In the genomic region with DNA sequence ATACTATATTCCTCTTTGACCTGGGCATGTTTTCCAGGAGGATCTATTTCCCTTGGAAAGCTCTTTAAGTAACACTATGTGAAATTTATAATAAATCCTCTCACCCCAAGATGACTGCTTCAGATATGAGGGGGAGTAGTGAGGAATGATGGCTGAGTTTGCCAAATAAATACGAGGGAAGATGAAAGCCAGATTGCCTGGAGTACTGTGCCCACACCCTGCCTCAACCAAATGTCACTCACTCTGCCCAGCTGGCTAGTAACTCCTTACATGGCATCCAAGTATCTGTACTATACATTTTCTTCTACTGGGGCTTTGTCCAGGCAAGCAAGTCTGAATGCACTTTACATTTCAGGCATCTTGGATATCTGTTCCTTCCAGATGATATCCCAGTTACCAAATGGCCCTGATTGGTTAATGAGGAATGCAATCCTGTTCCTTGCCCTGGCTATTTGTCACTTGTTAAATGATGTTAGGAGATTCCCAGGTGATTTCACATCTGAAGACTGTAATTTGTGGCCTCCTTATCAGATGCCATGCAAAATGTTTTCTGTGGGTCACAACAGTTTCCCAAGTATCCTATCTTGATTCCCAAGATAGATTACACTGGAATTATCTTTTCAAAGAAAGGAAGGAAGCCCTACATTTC, we compare ENCODE assay signal across 24 cellular contexts.
DNase-seq lines count a peak whose midpoint lies in the region; ATAC-seq and TF ChIP-seq lines count a peak whose summit lies in the region.
"Had no signal": no experiment of that assay in that cellular context is flagged by ENCODE, and none has a peak within 500 bp of the region (broad histone marks: within the 10 kb centered on the region; RNA-seq: fewer than 3 reads in every experiment).

No MANE protein-coding gene starts in this region.

- no peak for TF ChIP-seq CTCF in mucosa of descending colon (IDR thresholded peaks at IDR 0.05)
- TF ChIP-seq CTCF in Caco-2 (IDR thresholded peaks at IDR 0.05; ENCODE audit: insufficient read depth in 1 of 2, low read depth in 1 of 2, low read length in 1 of 2, severe bottlenecking in 1 of 2, unreplicated experiment in 1 of 2), result no peak

- H3K36me3 Mint-ChIP-seq in CD4-positive, CD25-positive, alpha-beta regulatory T cell, result peaks cover 28% of the 10 kb centered on the region
- H3K36me3 Mint-ChIP-seq in effector memory CD8-positive, alpha-beta T cell (ENCODE audit: insufficient read depth), result peaks cover 2% of the 10 kb centered on the region
- H3K36me3 Mint-ChIP-seq in Caco-2 (ENCODE audit: insufficient read depth, unreplicated experiment), result no peaks in the 10 kb centered on the region
- H3K36me3 Mint-ChIP-seq: activated naive CD8-positive, alpha-beta T cell; naive B cell had no signal

- peak overlapping the region; percentile 5 to 65 (median 44) for H3K4me3 Mint-ChIP-seq in CD4-positive, CD25-positive, alpha-beta regulatory T cell
- H3K4me3 Mint-ChIP-seq in effector memory CD8-positive, alpha-beta T cell, result no peak overlapping the region
- H3K4me3 Mint-ChIP-seq in Caco-2 (ENCODE audit: unreplicated experiment), result no peak overlapping the region
- H3K4me3 Mint-ChIP-seq: activated naive CD8-positive, alpha-beta T cell; endodermal cell; naive B cell had no signal

- no peaks in the 10 kb centered on the region for H3K9me3 ChIP-seq in CD4-positive, CD25-positive, alpha-beta regulatory T cell (ENCODE audit: control insufficient read depth in 2 of 2, low read length in 2 of 2)
- H3K9me3 ChIP-seq in mucosa of descending colon (no peaks in the 10 kb centered on the region), Caco-2 (peaks cover 3% of the 10 kb centered on the region; the same call in 1 of the 2 replicates)
- H3K9me3 ChIP-seq: body of pancreas, colonic mucosa, heart right ventricle, suprapubic skin had no signal

- H3K27me3 ChIP-seq in CD4-positive, CD25-positive, alpha-beta regulatory T cell (ENCODE audit: control insufficient read depth, insufficient read depth, low read length), result no peaks in the 10 kb centered on the region
- no peaks in the 10 kb centered on the region for H3K27me3 ChIP-seq in Caco-2 (replicated peaks; ENCODE audit: control insufficient read depth, insufficient read depth, low read length)
- H3K27me3 ChIP-seq: body of pancreas, colonic mucosa, heart right ventricle, suprapubic skin had no signal

- peak overlapping the region; percentile 67 for H3K4me3 ChIP-seq in CD4-positive, CD25-positive, alpha-beta regulatory T cell (ENCODE audit: low read depth, low read length)
- H3K4me3 ChIP-seq in Jurkat, Clone E6-1 (ENCODE audit: low read length), result peak overlapping the region; percentile 5; the same call in 1 of the 2 replicates
- no peak overlapping the region for H3K4me3 ChIP-seq in mucosa of descending colon
- no peak overlapping the region for H3K4me3 ChIP-seq in Caco-2 (ENCODE audit: low read depth, low read length)
- H3K4me3 ChIP-seq: body of pancreas, colonic mucosa, heart right ventricle, lung, suprapubic skin had no signal

- POLR2A ChIA-PET in Caco-2 (lab: Charles Lee), result no interaction called here

- H3K9me3 Mint-ChIP-seq in CD4-positive, CD25-positive, alpha-beta regulatory T cell, result peaks cover 0 to 4% (median 0%) of the 10 kb centered on the region in 7 donors
- no peaks in the 10 kb centered on the region for H3K9me3 Mint-ChIP-seq in effector memory CD8-positive, alpha-beta T cell
- no peaks in the 10 kb centered on the region for H3K9me3 Mint-ChIP-seq in Caco-2 (ENCODE audit: unreplicated experiment)
- H3K9me3 Mint-ChIP-seq: endodermal cell had no signal

- H3K27ac Mint-ChIP-seq in CD4-positive, CD25-positive, alpha-beta regulatory T cell, result peak overlapping the region; percentile 51 to 92 (median 88)
- peak overlapping the region; percentile 84 to 88 for H3K27ac Mint-ChIP-seq in effector memory CD8-positive, alpha-beta T cell
- H3K27ac Mint-ChIP-seq in Caco-2 (ENCODE audit: unreplicated experiment), result no peak overlapping the region
- H3K27ac Mint-ChIP-seq: endodermal cell had no signal

- DNase-seq in CD4-positive, CD25-positive, alpha-beta regulatory T cell, result no peak
- DNase-seq in Jurkat, Clone E6-1 (ENCODE audit: low read depth, low spot score), result no peak
- DNase-seq in effector memory CD8-positive, alpha-beta T cell, result no peak
- DNase-seq in middle frontal gyrus (ENCODE audit: extremely low spot score, low spot score) (peak; percentile 11), mucosa of descending colon (no peak), Caco-2 (no peak), COLO829 (ENCODE audit: low spot score) (no peak)
- DNase-seq: body of pancreas; colonic mucosa; DMS53; endodermal cell; heart right ventricle; naive B cell; NCI-H1048; NCI-H2029 treated with DMSO at 0.1 percent for 48 hours; NCI-H446 treated with DMSO at 0.1 percent for 48 hours; NK-92 treated with Interleukin-12 subunit alpha and Interleukin-12 subunit beta, amount 100 ng/mL, for 24 hours; right cardiac atrium; stimulated activated CD4-positive, alpha-beta T cell treated with anti-CD3 and anti-CD28 coated beads, Interleukin-15, amount 100 ng/mL, for 24 hours had no signal

- H3K4me1 Mint-ChIP-seq in CD4-positive, CD25-positive, alpha-beta regulatory T cell, result peaks cover 49 to 71% (median 56%) of the 10 kb centered on the region in 4 donors
- H3K4me1 Mint-ChIP-seq in effector memory CD8-positive, alpha-beta T cell (ENCODE audit: low read depth in 2 of 2), result peaks cover 33 to 36% of the 10 kb centered on the region in 2 donors
- H3K4me1 Mint-ChIP-seq in Caco-2 (ENCODE audit: low read depth, unreplicated experiment), result peaks cover 12% of the 10 kb centered on the region

- CTCF ChIA-PET in Caco-2 (lab: Charles Lee), result no interaction called here

- intact Hi-C loops in mucosa of descending colon (cut with DNase I, micrococcal nuclease) (no loop called here), Caco-2 (cut with micrococcal nuclease; ENCODE audit: unreplicated experiment) (no loop called here)

- no TSS peak for BruUV-seq in Caco-2 (replicated peaks; lab: Mats Ljungman, UMichigan)

- H3K4me1 ChIP-seq in CD4-positive, CD25-positive, alpha-beta regulatory T cell (ENCODE audit: control insufficient read depth, insufficient read depth, low read length, poor library complexity, severe bottlenecking), result peaks cover 47% of the 10 kb centered on the region
- H3K4me1 ChIP-seq in mucosa of descending colon (ENCODE audit: low read depth), result no peaks in the 10 kb centered on the region
- 0 out of 2 replicates have a peak, but pooled peaks cover 12% of the 10 kb centered on the region for H3K4me1 ChIP-seq in Caco-2
- H3K4me1 ChIP-seq: body of pancreas, colonic mucosa had no signal

- H3K27me3 Mint-ChIP-seq in CD4-positive, CD25-positive, alpha-beta regulatory T cell, result no peaks in the 10 kb centered on the region
- no peaks in the 10 kb centered on the region for H3K27me3 Mint-ChIP-seq in effector memory CD8-positive, alpha-beta T cell
- H3K27me3 Mint-ChIP-seq in Caco-2 (ENCODE audit: insufficient read depth, unreplicated experiment), result no peaks in the 10 kb centered on the region
- H3K27me3 Mint-ChIP-seq: activated naive CD8-positive, alpha-beta T cell; naive B cell had no signal

- peaks cover 30% of the 10 kb centered on the region for H3K36me3 ChIP-seq in CD4-positive, CD25-positive, alpha-beta regulatory T cell (ENCODE audit: control insufficient read depth, insufficient read depth, low read length)
- H3K36me3 ChIP-seq in mucosa of descending colon (ENCODE audit: low read depth) (no peaks in the 10 kb centered on the region), Caco-2 (ENCODE audit: control insufficient read depth, insufficient read depth, low read length) (no peaks in the 10 kb centered on the region)
- H3K36me3 ChIP-seq: colonic mucosa, heart right ventricle, suprapubic skin had no signal

- ATAC-seq in CD4-positive, CD25-positive, alpha-beta regulatory T cell (ENCODE audit: low read depth in 2 of 2), result no peak
- ATAC-seq in effector memory CD8-positive, alpha-beta T cell (replicated peaks), result no peak
- ATAC-seq in mucosa of descending colon, result no peak
- ATAC-seq in GM18517 (IDR thresholded peaks at IDR 0.05; ENCODE audit: unreplicated experiment), result no peak
- ATAC-seq: body of pancreas had no signal

- H3K27ac ChIP-seq in CD4-positive, CD25-positive, alpha-beta regulatory T cell (ENCODE audit: insufficient read depth, low read length, poor library complexity, severe bottlenecking), result peak overlapping the region; percentile 71
- H3K27ac ChIP-seq: body of pancreas, C4-2B, colonic mucosa, suprapubic skin had no signal

Comparison
In these comparisons a context has a peak if more than half of its experiments do, and no peak if none do; other contexts are left out.
1. H3K4me3 ChIP-seq: peak in CD4-positive, CD25-positive, alpha-beta regulatory T cell (single experiment) and Jurkat, Clone E6-1 (single experiment); none in mucosa of descending colon (single experiment) and Caco-2 (single experiment).
2. H3K4me3 Mint-ChIP-seq: peak in CD4-positive, CD25-positive, alpha-beta regulatory T cell (4 of 4); none in effector memory CD8-positive, alpha-beta T cell (0 of 2) and Caco-2 (single experiment).